In the genomic region with DNA sequence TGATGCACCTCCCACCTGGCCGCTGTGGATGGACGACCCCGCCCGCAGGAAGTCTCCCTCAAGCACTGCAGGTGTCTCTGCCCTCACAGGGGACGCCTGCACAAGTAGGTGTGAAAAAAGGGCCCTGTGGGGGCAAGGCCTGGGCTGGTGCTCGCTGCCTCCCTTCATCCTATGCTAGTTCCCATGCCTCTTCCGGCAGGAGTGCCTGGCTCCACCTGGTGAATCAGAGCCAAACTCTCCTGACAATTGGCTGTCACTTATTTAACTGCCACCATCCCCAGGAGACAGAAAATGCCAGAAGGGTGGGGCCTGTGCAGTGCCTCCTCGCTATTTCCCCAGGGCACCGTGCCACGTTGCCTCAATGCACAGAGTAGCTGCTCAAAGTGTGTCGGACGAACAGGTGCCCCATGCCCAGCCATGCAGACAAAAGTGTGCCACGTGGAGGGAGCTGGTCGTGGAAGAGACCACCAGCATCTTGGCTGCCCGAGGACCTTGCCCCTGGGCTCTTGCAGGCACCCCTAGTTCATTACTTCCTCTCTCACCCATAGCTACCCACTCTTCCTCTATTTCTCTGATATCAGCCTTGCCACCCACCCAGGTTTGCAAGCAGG, we compare ENCODE assay signal across 1 cellular context.
TF ChIP-seq lines count a peak whose summit lies in the region.

No MANE protein-coding gene starts in this region.

TF ChIP-seq in SK-N-SH, 30 proteins besides CTCF, POLR2A, EP300 and RAD21:
- no peak for TF ChIP-seq GATA2 (CRISPR knock-in tag; IDR thresholded peaks at IDR 0.05)
- TF ChIP-seq FOSL2 (IDR thresholded peaks at IDR 0.05; ENCODE audit: borderline replicate concordance, low read depth), result no peak
- TF ChIP-seq POLR2AphosphoS5 (IDR thresholded peaks at IDR 0.05; ENCODE audit: low read depth, low read length), result no peak
- no peak for TF ChIP-seq EZH2phosphoT487 (IDR thresholded peaks at IDR 0.05; ENCODE audit: borderline replicate concordance, low read depth)
- TF ChIP-seq RCOR1 (IDR thresholded peaks at IDR 0.05; ENCODE audit: low read length), result no peak
- TF ChIP-seq, protein P1, sequence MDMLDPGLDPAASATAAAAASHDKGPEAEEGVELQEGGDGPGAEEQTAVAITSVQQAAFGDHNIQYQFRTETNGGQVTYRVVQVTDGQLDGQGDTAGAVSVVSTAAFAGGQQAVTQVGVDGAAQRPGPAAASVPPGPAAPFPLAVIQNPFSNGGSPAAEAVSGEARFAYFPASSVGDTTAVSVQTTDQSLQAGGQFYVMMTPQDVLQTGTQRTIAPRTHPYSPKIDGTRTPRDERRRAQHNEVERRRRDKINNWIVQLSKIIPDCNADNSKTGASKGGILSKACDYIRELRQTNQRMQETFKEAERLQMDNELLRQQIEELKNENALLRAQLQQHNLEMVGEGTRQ (IDR thresholded peaks at IDR 0.05; ENCODE audit: borderline replicate concordance, low read depth, low read length), result no peak
- TF ChIP-seq MXI1 (IDR thresholded peaks at IDR 0.05; ENCODE audit: low read depth, low read length), result no peak
- TF ChIP-seq, protein P2, sequence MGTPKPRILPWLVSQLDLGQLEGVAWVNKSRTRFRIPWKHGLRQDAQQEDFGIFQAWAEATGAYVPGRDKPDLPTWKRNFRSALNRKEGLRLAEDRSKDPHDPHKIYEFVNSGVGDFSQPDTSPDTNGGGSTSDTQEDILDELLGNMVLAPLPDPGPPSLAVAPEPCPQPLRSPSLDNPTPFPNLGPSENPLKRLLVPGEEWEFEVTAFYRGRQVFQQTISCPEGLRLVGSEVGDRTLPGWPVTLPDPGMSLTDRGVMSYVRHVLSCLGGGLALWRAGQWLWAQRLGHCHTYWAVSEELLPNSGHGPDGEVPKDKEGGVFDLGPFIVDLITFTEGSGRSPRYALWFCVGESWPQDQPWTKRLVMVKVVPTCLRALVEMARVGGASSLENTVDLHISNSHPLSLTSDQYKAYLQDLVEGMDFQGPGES (IDR thresholded peaks at IDR 0.05; ENCODE audit: low read depth, low read length), result no peak
- TF ChIP-seq TAF1 (IDR thresholded peaks at IDR 0.05; ENCODE audit: borderline replicate concordance, low read depth, low read length), result no peak
- TF ChIP-seq, protein P3, sequence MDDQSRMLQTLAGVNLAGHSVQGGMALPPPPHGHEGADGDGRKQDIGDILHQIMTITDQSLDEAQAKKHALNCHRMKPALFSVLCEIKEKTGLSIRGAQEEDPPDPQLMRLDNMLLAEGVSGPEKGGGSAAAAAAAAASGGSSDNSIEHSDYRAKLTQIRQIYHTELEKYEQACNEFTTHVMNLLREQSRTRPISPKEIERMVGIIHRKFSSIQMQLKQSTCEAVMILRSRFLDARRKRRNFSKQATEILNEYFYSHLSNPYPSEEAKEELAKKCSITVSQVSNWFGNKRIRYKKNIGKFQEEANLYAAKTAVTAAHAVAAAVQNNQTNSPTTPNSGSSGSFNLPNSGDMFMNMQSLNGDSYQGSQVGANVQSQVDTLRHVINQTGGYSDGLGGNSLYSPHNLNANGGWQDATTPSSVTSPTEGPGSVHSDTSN (IDR thresholded peaks at IDR 0.05), result no peak
- TF ChIP-seq RFX5 (IDR thresholded peaks at IDR 0.05; ENCODE audit: low read length), result no peak
- no peak for TF ChIP-seq SMC3 (IDR thresholded peaks at IDR 0.05; ENCODE audit: low read depth, low read length)
- TF ChIP-seq MEF2A (IDR thresholded peaks at IDR 0.05; ENCODE audit: borderline replicate concordance, low read depth), result no peak
- TF ChIP-seq, protein P4, sequence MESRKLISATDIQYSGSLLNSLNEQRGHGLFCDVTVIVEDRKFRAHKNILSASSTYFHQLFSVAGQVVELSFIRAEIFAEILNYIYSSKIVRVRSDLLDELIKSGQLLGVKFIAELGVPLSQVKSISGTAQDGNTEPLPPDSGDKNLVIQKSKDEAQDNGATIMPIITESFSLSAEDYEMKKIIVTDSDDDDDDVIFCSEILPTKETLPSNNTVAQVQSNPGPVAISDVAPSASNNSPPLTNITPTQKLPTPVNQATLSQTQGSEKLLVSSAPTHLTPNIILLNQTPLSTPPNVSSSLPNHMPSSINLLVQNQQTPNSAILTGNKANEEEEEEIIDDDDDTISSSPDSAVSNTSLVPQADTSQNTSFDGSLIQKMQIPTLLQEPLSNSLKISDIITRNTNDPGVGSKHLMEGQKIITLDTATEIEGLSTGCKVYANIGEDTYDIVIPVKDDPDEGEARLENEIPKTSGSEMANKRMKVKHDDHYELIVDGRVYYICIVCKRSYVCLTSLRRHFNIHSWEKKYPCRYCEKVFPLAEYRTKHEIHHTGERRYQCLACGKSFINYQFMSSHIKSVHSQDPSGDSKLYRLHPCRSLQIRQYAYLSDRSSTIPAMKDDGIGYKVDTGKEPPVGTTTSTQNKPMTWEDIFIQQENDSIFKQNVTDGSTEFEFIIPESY (IDR thresholded peaks at IDR 0.05; ENCODE audit: borderline replicate concordance, low read depth), result no peak
- no peak for TF ChIP-seq YY1 (IDR thresholded peaks at IDR 0.05; ENCODE audit: low read depth)
- no peak for TF ChIP-seq NRF1 (IDR thresholded peaks at IDR 0.05; ENCODE audit: low read depth, low read length)
- no peak for TF ChIP-seq JUND (IDR thresholded peaks at IDR 0.05)
- no peak for TF ChIP-seq FOXJ3 (CRISPR knock-in tag; IDR thresholded peaks at IDR 0.05)
